Comparison of ENCODE assay signal across 15 cellular contexts in the genomic region with DNA sequence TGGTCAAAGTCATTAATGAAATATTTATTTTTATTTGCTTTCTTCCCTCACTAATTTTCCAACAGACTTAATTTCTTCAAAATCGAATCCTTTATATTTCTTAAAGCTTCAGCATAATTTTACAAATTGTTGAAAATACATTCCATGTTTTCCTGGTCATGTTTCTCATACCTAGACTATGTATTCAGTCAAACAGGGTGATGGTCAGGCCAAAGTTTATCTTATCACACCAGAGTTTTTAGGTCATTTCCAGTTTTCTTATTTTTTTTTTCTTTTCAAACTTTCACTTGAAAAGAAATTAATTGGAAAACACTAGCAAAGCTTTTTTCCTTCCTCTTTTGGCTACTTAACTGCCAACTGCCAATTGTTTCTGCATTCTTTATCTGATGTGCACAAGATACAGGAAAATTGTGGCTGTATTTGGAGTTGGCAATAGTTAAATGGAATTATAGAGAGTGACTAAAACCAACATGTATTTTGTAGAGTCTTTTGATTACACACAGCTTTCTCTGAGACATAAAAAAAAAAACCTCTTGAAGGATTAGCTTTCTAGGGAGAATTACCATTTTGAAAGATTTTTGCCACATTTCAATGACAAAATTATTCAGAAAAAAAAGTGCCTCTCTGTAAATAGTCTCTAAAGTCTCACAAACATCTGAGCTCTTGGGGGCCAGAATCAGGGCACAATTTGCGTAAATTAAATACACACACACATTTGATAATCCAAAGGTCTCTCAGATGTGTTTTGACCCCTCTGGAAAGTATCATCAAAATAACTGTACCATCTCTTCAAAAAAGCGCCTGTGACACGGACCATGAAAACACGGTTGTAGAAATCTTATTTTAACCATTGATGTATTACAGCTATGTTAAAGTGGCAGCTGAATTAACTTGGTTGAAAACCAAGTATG.
DNase-seq lines count a peak whose midpoint lies in the region; FAIRE-seq and TF ChIP-seq lines count a peak whose summit lies in the region.
"Had no signal": no experiment of that assay in that cellular context is flagged by ENCODE, and none has a peak within 500 bp of the region (broad histone marks: within the 10 kb centered on the region; RNA-seq: fewer than 3 reads in every experiment).

No MANE protein-coding gene starts in this region.

- no peak overlapping the region for H3K27ac ChIP-seq in SJCRH30
- H3K27ac ChIP-seq in dorsolateral prefrontal cortex, result no peak overlapping the region
- H3K27ac ChIP-seq: neutrophil had no signal

- H3K9me3 ChIP-seq in adipocyte (ENCODE audit: control insufficient read depth, low read length) (no peaks in the 10 kb centered on the region), SJCRH30 (replicated peaks) (no peaks in the 10 kb centered on the region)
- H3K9me3 ChIP-seq: breast epithelium, neutrophil had no signal

- TF ChIP-seq CTCF in AG09319 (IDR thresholded peaks at IDR 0.05; ENCODE audit: low read depth, low read length) (no peak), dorsolateral prefrontal cortex (IDR thresholded peaks at IDR 0.05 in 54 of 56, conservative IDR thresholded peaks at IDR 0.05 in 2 of 56; ENCODE audit: low read depth in 1 of 56, partially characterized antibody in 56 of 56) (no peak)

- intact Hi-C loops in dorsolateral prefrontal cortex (cut with DNase I), result no loop called here

- peak overlapping the region; percentile 70 for H3K9ac ChIP-seq in adipocyte (ENCODE audit: low read length)

- peaks cover 47% of the 10 kb centered on the region for H3K4me1 ChIP-seq in adipocyte (ENCODE audit: control insufficient read depth, insufficient read depth, low read length)
- H3K4me1 ChIP-seq in SJCRH30, result peaks cover 20% of the 10 kb centered on the region
- H3K4me1 ChIP-seq: breast epithelium had no signal

- TF ChIP-seq POLR2A in GM12891 (IDR thresholded peaks at IDR 0.05; ENCODE audit: low read depth, low read length), result no peak

- H3K27me3 ChIP-seq in adipocyte (replicated peaks; ENCODE audit: control insufficient read depth, insufficient read depth, low read length) (no peaks in the 10 kb centered on the region), SJCRH30 (no peaks in the 10 kb centered on the region), dorsolateral prefrontal cortex (no peaks in the 10 kb centered on the region)
- H3K27me3 ChIP-seq: breast epithelium, neutrophil had no signal

- H3K36me3 ChIP-seq in adipocyte (ENCODE audit: control insufficient read depth, insufficient read depth, low read length, severe bottlenecking) (no peaks in the 10 kb centered on the region), SJCRH30 (no peaks in the 10 kb centered on the region)
- H3K36me3 ChIP-seq: breast epithelium, neutrophil had no signal

- H3K4me3 ChIP-seq in adipocyte (ENCODE audit: low read length) (no peak overlapping the region), SJCRH30 (no peak overlapping the region), dorsolateral prefrontal cortex (no peak overlapping the region)
- H3K4me3 ChIP-seq: breast epithelium had no signal

- DNase-seq in AG09319 (ENCODE audit: extremely low read depth, low read depth) (peak; percentile 8), Kasumi-1 (lab: John Stamatoyannopoulos, UW) (peak; percentile 74), adipocyte (ENCODE audit: low read depth) (peak; percentile 42), iris pigment epithelial cell (ENCODE audit: low read depth) (peak; percentile 61), GM12891 (ENCODE audit: insufficient read length, low spot score) (no peak), SJCRH30 (no peak), dorsolateral prefrontal cortex (no peak)
- DNase-seq in effector CD8-positive, alpha-beta T cell (lab: John Stamatoyannopoulos, UW), result no peak
- DNase-seq: activated CD4-positive, alpha-beta T cell treated with anti-CD3 and anti-CD28 coated beads for 36 hours; activated T-cell treated with anti-CD3 and anti-CD28 coated beads, Interleukin-2, amount 50 U/mL, for 72 hours; CD4-positive, CD25-positive, alpha-beta regulatory T cell; MM.1S; NCI-H510A had no signal

- no peak for FAIRE-seq in GM12891 (lab: Jason Lieb, UNC)

TF ChIP-seq in GM12891, 5 proteins besides CTCF, POLR2A, EP300 and RAD21:
- no peak for TF ChIP-seq TAF1 (IDR thresholded peaks at IDR 0.05; ENCODE audit: low read depth, low read length)
- TF ChIP-seq POLR2AphosphoS5 (IDR thresholded peaks at IDR 0.05; ENCODE audit: low read depth, low read length), result no peak
- TF ChIP-seq PAX5 (IDR thresholded peaks at IDR 0.05; ENCODE audit: insufficient read depth, low read length, severe bottlenecking), result no peak
- no peak for TF ChIP-seq SPI1 (IDR thresholded peaks at IDR 0.05; ENCODE audit: low read depth, low read length)
- TF ChIP-seq POU2F2 (IDR thresholded peaks at IDR 0.05; ENCODE audit: low read depth, low read length), result no peak

Comparison
In these comparisons a context has a peak if more than half of its experiments do, and no peak if none do; other contexts are left out.
1. DNase-seq: peak in AG09319 (single experiment), Kasumi-1 (2 of 2), adipocyte (single experiment) and iris pigment epithelial cell (single experiment); none in GM12891 (single experiment), SJCRH30 (0 of 2), effector CD8-positive, alpha-beta T cell (single experiment) and dorsolateral prefrontal cortex (0 of 10).